In genomic region chr19:13807421-13808021, GRCh38 we compare ENCODE assay signal across 28 cellular contexts. TPM values are rescaled to one million over a fixed set of nuclear protein-coding genes. Genes with fewer than 3 reads are reported as not detected.
A peak's percentile ranks its signal among the peaks of the same experiment; 100 is the strongest.
DNase-seq lines count a peak whose midpoint lies in the region; ATAC-seq, FAIRE-seq and TF ChIP-seq lines count a peak whose summit lies in the region.
"Had no signal": no experiment of that assay in that cellular context is flagged by ENCODE, and none has a peak within 500 bp of the region (broad histone marks: within the 10 kb centered on the region; RNA-seq: fewer than 3 reads in every experiment).

No MANE protein-coding gene starts in this region.

- H2BK5ac ChIP-seq in IMR-90 (ENCODE audit: low read depth, low read length, poor library complexity, severe bottlenecking) = peak overlapping the region; percentile 62

- peak; percentile 81 for FAIRE-seq in bronchial epithelial cell (lab: Jason Lieb, UNC)
- FAIRE-seq in frontal cortex (lab: Jason Lieb, UNC) = no peak
- FAIRE-seq: A204.1, G401.6, GM12892 had no signal

- no peak overlapping the region for H3K9ac ChIP-seq in IMR-90 (ENCODE audit: low read depth, low read length)
- H3K9ac ChIP-seq: BLaER1 had no signal

- H3K4me2 ChIP-seq in IMR-90 (ENCODE audit: low read depth, low read length) (no peak overlapping the region), osteoblast (ENCODE audit: insufficient read depth, low read length) (no peak overlapping the region)
- H3K4me2 ChIP-seq: BLaER1 had no signal

- H3K79me1 ChIP-seq in IMR-90 (ENCODE audit: low read depth in 1 of 2, low read length in 2 of 2) = peaks cover 28 to 48% of the 10 kb centered on the region in 2 experiments

- H4K5ac ChIP-seq in IMR-90 (ENCODE audit: low read depth, low read length) = no peak overlapping the region

- H2BK15ac ChIP-seq in IMR-90 (ENCODE audit: low read depth, low read length) = no peak overlapping the region

- H3K9me3 Mint-ChIP-seq in stimulated activated memory B cell treated with anti-CD40 and anti-IgM and Interleukin-4, amounts not matched to agents 10 μg/mL and 1 μg/mL and 100 μg/mL, for 72 hours = no peaks in the 10 kb centered on the region
- H3K9me3 Mint-ChIP-seq: CD4-positive, alpha-beta memory T cell; CD4-positive, CD25-positive, alpha-beta regulatory T cell; CD8-positive, alpha-beta memory T cell had no signal

- no peak for DNase-seq in IMR-90
- no peak for DNase-seq in bronchial epithelial cell (ENCODE audit: low read depth)
- peak; percentile 10 for DNase-seq in osteoblast (ENCODE audit: insufficient read length, low spot score, missing footprints)
- DNase-seq in ascending aorta (ENCODE audit: low spot score in 2 of 2) = no peak
- no peak for DNase-seq in frontal cortex (ENCODE audit: low spot score in 2 of 2)
- no peak for DNase-seq in MG63
- DNase-seq: 8988T; ACHN; BE2C; C1 segment of cervical spinal cord; CD4-positive, alpha-beta memory T cell; CD4-positive, CD25-positive, alpha-beta regulatory T cell; CD8-positive, alpha-beta memory T cell; COR-L47; DMS 273 treated with DMSO at 0.1 percent for 48 hours; DMS153; DMS53; DMS79; DND-41; EL; GF-D8 had no signal

- H2AK9ac ChIP-seq in IMR-90 (replicated peaks; ENCODE audit: low read depth, low read length, poor library complexity) = no peak overlapping the region

- no peak overlapping the region for H4K91ac ChIP-seq in IMR-90 (ENCODE audit: insufficient read depth, low read depth, low read length)

- no peaks in the 10 kb centered on the region for H3K4me1 ChIP-seq in HEK293 (ENCODE audit: control insufficient read depth, insufficient read depth, low read length)
- H3K4me1 ChIP-seq in IMR-90 (ENCODE audit: control insufficient read depth, insufficient read depth, low read length) = no peaks in the 10 kb centered on the region
- no peaks in the 10 kb centered on the region for H3K4me1 ChIP-seq in osteoblast (ENCODE audit: insufficient read depth, low read length)
- no peaks in the 10 kb centered on the region for H3K4me1 ChIP-seq in ascending aorta
- H3K4me1 ChIP-seq: BLaER1 had no signal

- no peak overlapping the region for H3K23ac ChIP-seq in IMR-90 (ENCODE audit: low read depth, low read length)

- POLR2A ChIA-PET in HEK293 (lab: Yijun Ruan, JAX) = interaction anchor here (0.6 kb wide), 1 partner anchor 288 kb away, joined by 4 read pairs; no protein-coding TSS in a partner anchor
- POLR2A ChIA-PET in IMR-90 (lab: Charles Lee; ENCODE audit: unreplicated experiment) = interaction anchor here (0.6 kb wide), 1 partner anchor 59 kb away, joined by 3 read pairs; no protein-coding TSS in a partner anchor

- H3K4me3 ChIP-seq in HEK293 (ENCODE audit: low read depth, low read length) (no peak overlapping the region), IMR-90 (ENCODE audit: insufficient read depth, low read depth, low read length) (no peak overlapping the region), bronchial epithelial cell (ENCODE audit: low read depth, low read length) (no peak overlapping the region), osteoblast (ENCODE audit: insufficient read depth, low read length) (no peak overlapping the region), ascending aorta (no peak overlapping the region), MG63 (no peak overlapping the region)
- H3K4me3 ChIP-seq: BLaER1 had no signal

- peaks cover 14% of the 10 kb centered on the region for H3K36me3 Mint-ChIP-seq in stimulated activated memory B cell treated with anti-CD40 and anti-IgM and Interleukin-4, amounts not matched to agents 10 μg/mL and 1 μg/mL and 100 μg/mL, for 72 hours
- H3K36me3 Mint-ChIP-seq: CD4-positive, CD25-positive, alpha-beta regulatory T cell had no signal

- no peak overlapping the region for H3K27ac ChIP-seq in HEK293 (ENCODE audit: extremely low read depth, low read depth, low read length)
- H3K27ac ChIP-seq in IMR-90 (ENCODE audit: insufficient read depth, low read length) = no peak overlapping the region
- no peak overlapping the region for H3K27ac ChIP-seq in osteoblast (ENCODE audit: low read depth, low read length)
- H3K27ac ChIP-seq in ascending aorta = no peak overlapping the region
- H3K27ac ChIP-seq: BLaER1 had no signal

- in situ Hi-C loops in IMR-90 (cut with MboI; ENCODE audit: low sequenced_read_pairs) = no loop called here

- H3K4ac ChIP-seq in IMR-90 (ENCODE audit: low read depth, low read length) = no peak overlapping the region

- no peak for TF ChIP-seq POLR2A in IMR-90 (IDR thresholded peaks at IDR 0.05; ENCODE audit: low read depth, low read length)

- H2BK120ac ChIP-seq in IMR-90 (ENCODE audit: low read depth, low read length) = no peak overlapping the region

- no peaks in the 10 kb centered on the region; the same call in 1 of the 2 replicates for H4K20me1 ChIP-seq in IMR-90 (ENCODE audit: insufficient read depth, low read length)
- H4K20me1 ChIP-seq in osteoblast (ENCODE audit: insufficient read depth, low read length) = peaks cover 5% of the 10 kb centered on the region
- H4K20me1 ChIP-seq: BLaER1 had no signal

- H3K79me2 ChIP-seq in osteoblast (ENCODE audit: insufficient read depth, low read length) = no peaks in the 10 kb centered on the region

- H2BK20ac ChIP-seq in IMR-90 (ENCODE audit: low read depth, low read length) = no peak overlapping the region

- H3K18ac ChIP-seq in IMR-90 (ENCODE audit: low read depth, low read length) = no peak overlapping the region

- ATAC-seq in IMR-90 (ENCODE audit: low read depth) = no peak
- ATAC-seq in stimulated activated memory B cell treated with anti-CD40 and anti-IgM and Interleukin-4, amounts not matched to agents 10 μg/mL and 1 μg/mL and 100 μg/mL, for 72 hours = no peak

- no TSS peak for BruUV-seq in IMR-90 (replicated peaks; lab: Mats Ljungman, UMichigan)

- H3K27ac Mint-ChIP-seq in stimulated activated memory B cell treated with anti-CD40 and anti-IgM and Interleukin-4, amounts not matched to agents 10 μg/mL and 1 μg/mL and 100 μg/mL, for 72 hours = no peak overlapping the region
- H3K27ac Mint-ChIP-seq: CD14-positive monocyte; CD4-positive, alpha-beta memory T cell; CD4-positive, CD25-positive, alpha-beta regulatory T cell; CD8-positive, alpha-beta memory T cell had no signal

- no peaks in the 10 kb centered on the region for H3K4me1 Mint-ChIP-seq in stimulated activated memory B cell treated with anti-CD40 and anti-IgM and Interleukin-4, amounts not matched to agents 10 μg/mL and 1 μg/mL and 100 μg/mL, for 72 hours
- H3K4me1 Mint-ChIP-seq: CD14-positive monocyte; CD4-positive, alpha-beta memory T cell; CD8-positive, alpha-beta memory T cell had no signal

- H3K36me3 ChIP-seq in HEK293 (ENCODE audit: control insufficient read depth in 2 of 2, insufficient read depth in 1 of 2, low read length in 2 of 2) (peaks cover 5 to 31% of the 10 kb centered on the region in 2 experiments; a peak in 2 of 3 replicates), IMR-90 (ENCODE audit: control insufficient read depth, insufficient read depth, low read length) (peaks cover 49% of the 10 kb centered on the region), bronchial epithelial cell (ENCODE audit: control insufficient read depth, insufficient read depth, low read length) (peaks cover 10% of the 10 kb centered on the region), osteoblast (ENCODE audit: insufficient read depth, low read length) (peaks cover 46% of the 10 kb centered on the region), ascending aorta (peaks cover 13 to 33% of the 10 kb centered on the region in 2 donors), MG63 (peaks cover 92% of the 10 kb centered on the region)

- no CpG with 5 or more reads among the region's 3 CpGs for WGBS in IMR-90 (ENCODE audit: extremely low coverage in 2 of 2, insufficient read length in 1 of 2), 2 experiments

- H3K27me3 ChIP-seq in IMR-90 (ENCODE audit: control insufficient read depth, insufficient read depth, low read length) = no peaks in the 10 kb centered on the region
- H3K27me3 ChIP-seq in bronchial epithelial cell (ENCODE audit: control insufficient read depth, insufficient read depth, low read length) = no peaks in the 10 kb centered on the region
- no peaks in the 10 kb centered on the region for H3K27me3 ChIP-seq in osteoblast (ENCODE audit: insufficient read depth, low read length)
- H3K27me3 ChIP-seq in ascending aorta = no peaks in the 10 kb centered on the region
- no peaks in the 10 kb centered on the region for H3K27me3 ChIP-seq in MG63
- H3K27me3 ChIP-seq: BE2C, BLaER1 had no signal

- 0 out of 2 replicates have a peak, but pooled peaks cover 5% of the 10 kb centered on the region for H3K9me1 ChIP-seq in IMR-90 (ENCODE audit: insufficient read depth, low read length)

- CTCF ChIA-PET in HEK293 (lab: Yijun Ruan, JAX) (interaction anchor here (0.6 to 0.9 kb wide), 5 partner anchors 12 to 781 kb away, joined by 3 to 8 read pairs (median 4); no protein-coding TSS in a partner anchor), IMR-90 (lab: Yijun Ruan, JAX) (no interaction called here)

- no peak overlapping the region for H2AK5ac ChIP-seq in IMR-90 (ENCODE audit: low read depth, low read length)

- dilution Hi-C loops in IMR-90 (cut with HindIII; ENCODE audit: low sequenced_read_pairs, unreplicated experiment) = no loop called here

- H3K56ac ChIP-seq in IMR-90 (ENCODE audit: extremely low read depth, insufficient read depth, low read length) = no peak overlapping the region

- H2AFZ ChIP-seq in IMR-90 (replicated peaks; ENCODE audit: low read length, poor library complexity) = no peak overlapping the region
- H2AFZ ChIP-seq in osteoblast (ENCODE audit: low read length) = no peak overlapping the region

- H4K8ac ChIP-seq in IMR-90 (ENCODE audit: low read depth in 2 of 2, low read length in 2 of 2) = no peak overlapping the region

- no peaks in the 10 kb centered on the region for H3K9me3 ChIP-seq in HEK293 (ENCODE audit: control insufficient read depth, insufficient read depth, low read depth, low read length)
- H3K9me3 ChIP-seq in IMR-90 (ENCODE audit: control insufficient read depth, insufficient read depth, low read length) = no peaks in the 10 kb centered on the region
- no peaks in the 10 kb centered on the region for H3K9me3 ChIP-seq in osteoblast (ENCODE audit: low read depth, low read length)
- no peaks in the 10 kb centered on the region for H3K9me3 ChIP-seq in ascending aorta
- H3K9me3 ChIP-seq in MG63 = no peaks in the 10 kb centered on the region
- H3K9me3 ChIP-seq: BE2C, BLaER1 had no signal

- H3K14ac ChIP-seq in IMR-90 (replicated peaks; ENCODE audit: low read depth, low read length) = no peak overlapping the region

- intact Hi-C loops in IMR-90 (cut with micrococcal nuclease) = no loop called here
- intact Hi-C loops in ascending aorta (cut with DNase I) = no loop called here

- H3K4me3 Mint-ChIP-seq in stimulated activated memory B cell treated with anti-CD40 and anti-IgM and Interleukin-4, amounts not matched to agents 10 μg/mL and 1 μg/mL and 100 μg/mL, for 72 hours = no peak overlapping the region
- H3K4me3 Mint-ChIP-seq: CD14-positive monocyte; CD4-positive, alpha-beta memory T cell; CD4-positive, CD25-positive, alpha-beta regulatory T cell; CD8-positive, alpha-beta memory T cell had no signal

- TF ChIP-seq CTCF in HEK293 (tag by site-specific recombination; IDR thresholded peaks at IDR 0.05) = no peak
- TF ChIP-seq CTCF in IMR-90 (conservative IDR thresholded peaks at IDR 0.05; ENCODE audit: low read depth, low read length) = no peak
- no peak for TF ChIP-seq CTCF in bronchial epithelial cell (IDR thresholded peaks at IDR 0.05; ENCODE audit: insufficient read depth, low read length, severe bottlenecking)
- no peak for TF ChIP-seq CTCF in osteoblast (IDR thresholded peaks at IDR 0.05; ENCODE audit: extremely low read depth, low read depth, low read length)
- no peak for TF ChIP-seq CTCF in ascending aorta (IDR thresholded peaks at IDR 0.05)

- H3K27me3 Mint-ChIP-seq in stimulated activated memory B cell treated with anti-CD40 and anti-IgM and Interleukin-4, amounts not matched to agents 10 μg/mL and 1 μg/mL and 100 μg/mL, for 72 hours = no peaks in the 10 kb centered on the region
- H3K27me3 Mint-ChIP-seq: CD4-positive, alpha-beta memory T cell; CD4-positive, CD25-positive, alpha-beta regulatory T cell; CD8-positive, alpha-beta memory T cell had no signal

- no peak for TF ChIP-seq RAD21 in IMR-90 (IDR thresholded peaks at IDR 0.05; ENCODE audit: low read length)

RNA-seq across cellular contexts. Expression of gene ZSWIM4, which starts 12.3 kb away (rescaled TPM):
- total RNA-seq in IMR-90 (2012; rRNA removed) = 1.9 and 2.2 TPM in 2 replicates
- polyA plus RNA-seq in IMR-90 (2012; rRNA removed) = 6.2 and 7.6 TPM in 2 replicates
- 4.7 and 10.4 TPM in 2 replicates for polyA plus RNA-seq in IMR-90 (2012; cell fraction: cytosol; rRNA removed)
- polyA plus RNA-seq in IMR-90 (2012; cell fraction: nucleus; rRNA removed; ENCODE audit: low replicate concordance) = 13.1 and 27.5 TPM in 2 replicates
- total RNA-seq in bronchial epithelial cell = 3.2 and 5.1 TPM in 2 replicates
- total RNA-seq in osteoblast = 6.8 and 9.0 TPM in 2 replicates
- 23.2 TPM for total RNA-seq in ascending aorta
- total RNA-seq in frontal cortex = 6.9 TPM
- 4.8 and 7.9 TPM in 2 replicates for total RNA-seq in MG63 (2014; rRNA removed; shearing (Covaris generic); ENCODE audit: low replicate concordance)

RNA-seq across cellular contexts. Expression of gene C19orf53, which starts 33.3 kb away (rescaled TPM):
- total RNA-seq in IMR-90 (2012; rRNA removed) = 61.3 and 68.3 TPM in 2 replicates
- polyA plus RNA-seq in IMR-90 (2012; rRNA removed) = 290 and 349 TPM in 2 replicates
- 572 and 791 TPM in 2 replicates for polyA plus RNA-seq in IMR-90 (2012; cell fraction: cytosol; rRNA removed)
- 129 and 215 TPM in 2 replicates for polyA plus RNA-seq in IMR-90 (2012; cell fraction: nucleus; rRNA removed; ENCODE audit: low replicate concordance)
- 45.8 and 55.5 TPM in 2 replicates for total RNA-seq in bronchial epithelial cell
- 33.3 and 34.8 TPM in 2 replicates for total RNA-seq in osteoblast
- total RNA-seq in ascending aorta = 163 TPM
- total RNA-seq in frontal cortex = 20.8 TPM
- total RNA-seq in MG63 (2014; rRNA removed; shearing (Covaris generic); ENCODE audit: low replicate concordance) = 70.3 and 247 TPM in 2 replicates

RNA-seq across cellular contexts. Expression of gene MRI1, which starts 43.2 kb away (rescaled TPM):
- total RNA-seq in IMR-90 (2012; rRNA removed) (26.7 and 28.9 TPM in 2 replicates), bronchial epithelial cell (16.6 and 27.9 TPM in 2 replicates), osteoblast (33.7 and 35.4 TPM in 2 replicates), ascending aorta (89.9 TPM), frontal cortex (15.9 TPM)
- 37.6 and 45.5 TPM in 2 replicates for polyA plus RNA-seq in IMR-90 (2012; rRNA removed)
- polyA plus RNA-seq in IMR-90 (2012; cell fraction: cytosol; rRNA removed) = 29.4 and 32.6 TPM in 2 replicates
- 200 and 405 TPM in 2 replicates for polyA plus RNA-seq in IMR-90 (2012; cell fraction: nucleus; rRNA removed; ENCODE audit: low replicate concordance)
- total RNA-seq in MG63 (2014; rRNA removed; shearing (Covaris generic); ENCODE audit: low replicate concordance) = 27.8 and 37.2 TPM in 2 replicates
